In the genomic region with DNA sequence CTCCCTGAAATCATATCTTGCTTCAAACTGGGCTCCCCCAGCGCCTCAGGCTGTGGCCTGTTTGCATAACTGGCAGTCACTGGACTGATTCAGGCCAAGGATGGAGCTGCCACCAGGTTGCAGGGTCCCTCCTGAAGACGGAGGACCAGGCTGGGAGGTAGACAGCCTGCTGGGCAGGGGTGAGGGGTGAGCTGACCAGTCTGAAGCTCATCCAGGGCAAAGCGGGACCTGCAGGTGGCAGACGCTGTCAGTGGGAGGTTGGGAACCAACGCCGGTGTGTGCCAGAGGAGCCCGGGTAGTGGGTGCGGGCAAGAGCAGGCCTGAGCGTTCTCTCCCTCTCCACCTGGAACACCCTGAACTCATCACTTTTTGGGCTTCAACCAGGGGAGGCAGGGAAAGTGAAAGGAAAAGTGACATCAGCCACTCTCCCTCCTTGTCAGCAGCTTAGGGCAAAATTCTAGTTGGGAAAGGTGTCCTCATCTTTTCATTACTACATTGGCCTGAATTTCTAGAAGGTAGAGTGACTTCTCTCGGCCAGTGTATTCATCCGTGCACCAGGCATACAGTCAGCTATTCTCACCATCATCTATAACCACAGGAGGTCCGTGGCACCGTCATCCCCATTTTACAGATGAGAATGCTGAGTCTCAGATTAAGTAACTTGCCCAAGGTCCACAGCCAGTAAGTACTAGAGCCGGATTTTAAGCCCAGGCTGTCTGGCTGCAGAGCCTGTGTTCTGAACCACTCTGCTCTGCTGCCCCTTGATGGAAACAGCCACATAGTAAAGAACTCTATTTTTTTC, we compare ENCODE assay signal across 10 cellular contexts.
DNase-seq lines count a peak whose midpoint lies in the region; ATAC-seq, FAIRE-seq and TF ChIP-seq lines count a peak whose summit lies in the region.
"Had no signal": no experiment of that assay in that cellular context is flagged by ENCODE, and none has a peak within 500 bp of the region (broad histone marks: within the 10 kb centered on the region; RNA-seq: fewer than 3 reads in every experiment).

No MANE protein-coding gene starts in this region.

- peak overlapping the region; percentile 88 for H3K4me2 ChIP-seq in BLaER1

- H3K4me1 Mint-ChIP-seq in memory B cell, result peaks cover 66% of the 10 kb centered on the region

- peaks cover 100% of the 10 kb centered on the region for H4K20me1 ChIP-seq in BLaER1

- H3K9ac ChIP-seq in BLaER1, result peak overlapping the region; percentile 66; the same call in 1 of the 2 replicates

- no peaks in the 10 kb centered on the region for H3K27me3 ChIP-seq in BLaER1

- ATAC-seq in memory B cell (ENCODE audit: low read depth) (no peak), GM18505 (IDR thresholded peaks at IDR 0.05; ENCODE audit: unreplicated experiment) (no peak), HG03175 (IDR thresholded peaks at IDR 0.05; ENCODE audit: unreplicated experiment) (no peak)

- FAIRE-seq in GM18507 (lab: Jason Lieb, UNC), result peak; percentile 52

- H3K9me3 ChIP-seq in BLaER1, result no peaks in the 10 kb centered on the region

- TF ChIP-seq POLR2A in GM18505 (IDR thresholded peaks at IDR 0.05; ENCODE audit: borderline replicate concordance, extremely low read depth, insufficient read depth, insufficient read length), result no peak

- H3K27ac Mint-ChIP-seq in memory B cell, result peak overlapping the region; percentile 85

- H3K4me1 ChIP-seq in BLaER1, result peaks cover 100% of the 10 kb centered on the region

- H3K4me3 Mint-ChIP-seq in memory B cell, result peak overlapping the region; percentile 65

- no peaks in the 10 kb centered on the region for H3K9me3 Mint-ChIP-seq in memory B cell

- H3K36me3 ChIP-seq in BLaER1, result no peaks in the 10 kb centered on the region

- no peaks in the 10 kb centered on the region for H3K27me3 Mint-ChIP-seq in memory B cell

- DNase-seq in GM18507 (ENCODE audit: extremely low spot score, insufficient read length, low read depth), result no peak
- no peak for DNase-seq in memory B cell (ENCODE audit: low spot score in 2 of 2)
- DNase-seq in amygdala (lab: John Stamatoyannopoulos, UW), result no peak
- DNase-seq in NCI-H526 treated with DMSO at 0.1 percent for 48 hours (lab: John Stamatoyannopoulos, UW), result no peak
- DNase-seq: NCI-H1694, NCI-H69 had no signal

- H3K4me3 ChIP-seq in BLaER1, result no peak overlapping the region

- H3K27ac ChIP-seq in BLaER1 (peak overlapping the region; percentile 64), angular gyrus (ENCODE audit: low read depth, low read length) (peak overlapping the region; percentile 35)

- H3K36me3 Mint-ChIP-seq in memory B cell, result no peaks in the 10 kb centered on the region
